32 cellular contexts compared by ENCODE assay signal in the genomic region with DNA sequence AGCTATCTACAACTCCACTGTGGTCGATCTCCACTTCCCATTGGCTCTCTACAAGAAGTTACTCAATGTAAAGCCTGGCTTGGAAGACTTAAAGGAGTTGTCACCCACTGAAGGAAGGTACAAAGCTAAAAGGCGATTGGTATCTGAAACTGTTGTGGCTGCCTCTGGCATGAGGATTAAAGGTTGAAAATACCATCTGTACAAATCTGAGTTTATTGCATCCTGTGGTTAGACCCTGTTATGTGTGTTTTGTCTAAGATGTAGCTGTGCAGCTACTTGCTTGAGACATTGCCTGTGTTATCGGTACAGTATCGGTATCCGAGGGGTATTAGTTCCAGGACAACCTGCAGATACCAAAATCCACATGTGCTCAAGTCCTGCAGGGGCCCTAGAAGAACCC.
"Had no signal": no experiment of that assay in that cellular context is flagged by ENCODE, and none has a peak within 500 bp of the region (broad histone marks: within the 10 kb centered on the region; RNA-seq: fewer than 3 reads in every experiment).

No MANE protein-coding gene starts in this region.

- FAIRE-seq: RCC 7860 had no signal

- H2AFZ ChIP-seq: PC-9 had no signal

- H3K4me3 ChIP-seq: PC-9, SJCRH30, SK-N-MC had no signal

- H3K9me3 ChIP-seq: SJCRH30 had no signal

- H3K27me3 ChIP-seq: SJCRH30 had no signal

- ATAC-seq: Panc1, Right ventricle myocardium inferior, SK-N-SH treated with all-trans-retinoic acid at 6 μM for 48 hours had no signal

- DNase-seq: Karpas-422, MM.1S, MV-4-11, NCI-H1092, NCI-H1105, NCI-H1417 treated with DMSO at 0.1 percent for 48 hours, NCI-H1436 treated with DMSO at 0.1 percent for 48 hours, NCI-H1694 treated with DMSO at 0.1 percent for 48 hours, NCI-H187 treated with DMSO at 0.1 percent for 48 hours, NCI-H2029, NCI-H2081 treated with DMSO at 0.1 percent for 48 hours, NCI-H2107, NCI-H2171, NCI-H226, NCI-H446 treated with DMSO at 0.1 percent for 48 hours, NCI-H510A, NCI-H524, NCI-H526, NCI-H69, NCI-H748 treated with DMSO at 0.1 percent for 48 hours, NCI-H82, PC-9, SHP77, SIG-M5, SJCRH30 had no signal

- H3K9ac ChIP-seq: KMS-11 had no signal

- H3K4me2 ChIP-seq: KMS-11, PC-9 had no signal

- H3K27ac ChIP-seq: KMS-11, PC-9, RWPE1, SJCRH30, SK-N-MC had no signal

- H3K4me1 ChIP-seq: SJCRH30 had no signal
